Comparison of ENCODE assay signal across 13 cellular contexts in the genomic region with DNA sequence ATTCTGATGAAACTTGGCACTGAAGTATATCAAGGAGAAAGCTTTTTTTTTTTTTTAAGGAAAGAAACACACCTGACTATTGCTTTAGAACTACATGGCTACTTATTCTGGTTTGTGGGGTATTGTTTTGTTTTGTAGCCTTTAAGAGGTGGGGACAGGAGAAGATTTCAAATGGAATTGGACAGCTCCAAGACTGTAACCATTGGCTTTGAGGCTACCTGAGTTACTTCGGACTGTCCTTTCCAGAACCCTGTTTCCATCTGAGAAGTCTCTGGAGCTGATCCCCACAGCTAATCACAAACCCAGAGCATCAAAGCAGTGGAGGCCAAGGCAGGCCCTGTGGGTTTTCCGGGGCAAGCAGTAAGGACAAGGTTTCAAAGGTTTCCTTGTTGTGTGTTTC. TPM values are rescaled to one million over a fixed set of nuclear protein-coding genes. Genes with fewer than 3 reads are reported as not detected.
DNase-seq lines count a peak whose midpoint lies in the region; ATAC-seq and TF ChIP-seq lines count a peak whose summit lies in the region.
"Had no signal": no experiment of that assay in that cellular context is flagged by ENCODE, and none has a peak within 500 bp of the region (broad histone marks: within the 10 kb centered on the region; RNA-seq: fewer than 3 reads in every experiment).

No MANE protein-coding gene starts in this region.

- peaks cover 94% of the 10 kb centered on the region for H3K79me2 ChIP-seq in PC-3 (ENCODE audit: low read length)

- TF ChIP-seq CTCF in thoracic aorta (IDR thresholded peaks at IDR 0.05) (no peak), PC-3 (conservative IDR thresholded peaks at IDR 0.05; ENCODE audit: low read depth, low read length) (no peak)

- H4K20me1 ChIP-seq in PC-3 (ENCODE audit: low read length) = peaks cover 33% of the 10 kb centered on the region

- POLR2A ChIA-PET in PC-3 (lab: Charles Lee; ENCODE audit: unreplicated experiment) = no interaction called here

- CTCF ChIA-PET in PC-3 (lab: Charles Lee) = no interaction called here

- ATAC-seq in activated T-cell treated with anti-CD3 and anti-CD28 coated beads, Interleukin-2, amount 50 U/mL, for 4 hours = no peak
- ATAC-seq in T-helper 17 cell (no peak), memory B cell (ENCODE audit: low read depth) (no peak), thoracic aorta (ENCODE audit: insufficient number of reproducible peaks, low FRiP score, low read depth) (no peak), PC-3 (no peak), HG02870 (IDR thresholded peaks at IDR 0.05; ENCODE audit: unreplicated experiment) (no peak)

- peaks cover 4% of the 10 kb centered on the region for H3K9me3 ChIP-seq in T-helper 17 cell (ENCODE audit: control insufficient read depth, low read length, poor library complexity, severe bottlenecking)
- H3K9me3 ChIP-seq in thoracic aorta = no peaks in the 10 kb centered on the region
- H3K9me3 ChIP-seq in PC-3 (ENCODE audit: low read length) = no peaks in the 10 kb centered on the region
- H3K9me3 ChIP-seq: breast epithelium, testis had no signal

- H3K9ac ChIP-seq in PC-3 (ENCODE audit: low read length) = no peak overlapping the region

- H3K36me3 ChIP-seq in thoracic aorta (no peaks in the 10 kb centered on the region), PC-3 (ENCODE audit: low read depth, low read length) (peaks cover 12% of the 10 kb centered on the region; the same call in 1 of the 2 replicates)
- H3K36me3 ChIP-seq: breast epithelium had no signal

- no peaks in the 10 kb centered on the region for H3K27me3 Mint-ChIP-seq in activated T-cell treated with anti-CD3 and anti-CD28 coated beads, Interleukin-2, amount 50 U/mL, for 4 hours (ENCODE audit: low read depth)
- no peaks in the 10 kb centered on the region for H3K27me3 Mint-ChIP-seq in T-helper 17 cell
- H3K27me3 Mint-ChIP-seq in memory B cell = no peaks in the 10 kb centered on the region

- DNase-seq in activated T-cell treated with anti-CD3 and anti-CD28 coated beads, Interleukin-2, amount 50 U/mL, for 4 hours = no peak
- DNase-seq in activated T-cell treated with anti-CD3 and anti-CD28 coated beads for 4 hours (no peak), T-helper 17 cell (no peak), memory B cell (ENCODE audit: low spot score in 2 of 2) (no peak), thoracic aorta (ENCODE audit: low spot score) (no peak), PC-3 (no peak), NCI-H345 treated with DMSO at 0.1 percent for 48 hours (lab: John Stamatoyannopoulos, UW; ENCODE audit: unreplicated experiment) (no peak)
- DNase-seq: activated CD4-positive, alpha-beta T cell treated with anti-CD3 and anti-CD28 coated beads for 1 hour; activated effector memory CD4-positive, alpha-beta T cell treated with Interleukin-2 at 50 U/mL for 16 hours; testis had no signal

- H3F3A ChIP-seq in PC-3 (ENCODE audit: low read length, unreplicated experiment) = no peaks in the 10 kb centered on the region

- H3K36me3 Mint-ChIP-seq in activated T-cell treated with anti-CD3 and anti-CD28 coated beads, Interleukin-2, amount 50 U/mL, for 4 hours (ENCODE audit: insufficient read depth) = peaks cover 19% of the 10 kb centered on the region
- no peaks in the 10 kb centered on the region for H3K36me3 Mint-ChIP-seq in T-helper 17 cell (ENCODE audit: low read depth)
- H3K36me3 Mint-ChIP-seq in memory B cell = peaks cover 4% of the 10 kb centered on the region

- H3K27ac ChIP-seq in thoracic aorta = peak overlapping the region in 1 of 2 donors; percentile 63
- H3K27ac ChIP-seq in PC-3 (ENCODE audit: low read length) = no peak overlapping the region
- H3K27ac ChIP-seq: breast epithelium had no signal

- peaks cover 74% of the 10 kb centered on the region for H3K4me1 Mint-ChIP-seq in activated T-cell treated with anti-CD3 and anti-CD28 coated beads, Interleukin-2, amount 50 U/mL, for 4 hours (ENCODE audit: low read depth)
- peaks cover 61% of the 10 kb centered on the region for H3K4me1 Mint-ChIP-seq in T-helper 17 cell
- H3K4me1 Mint-ChIP-seq in memory B cell = peaks cover 53% of the 10 kb centered on the region

- H3K9me2 ChIP-seq in PC-3 (replicated peaks; ENCODE audit: low read length) = no peaks in the 10 kb centered on the region

- no peaks in the 10 kb centered on the region for H3K9me3 Mint-ChIP-seq in activated T-cell treated with anti-CD3 and anti-CD28 coated beads, Interleukin-2, amount 50 U/mL, for 4 hours
- H3K9me3 Mint-ChIP-seq in memory B cell = no peaks in the 10 kb centered on the region
- H3K9me3 Mint-ChIP-seq: mesothelial cell of epicardium had no signal

- H3K4me2 ChIP-seq in PC-3 (ENCODE audit: low read length) = no peak overlapping the region

- peaks cover 58 to 83% of the 10 kb centered on the region in 2 donors for H3K4me1 ChIP-seq in thoracic aorta (ENCODE audit: control insufficient read depth in 1 of 2, low read depth in 2 of 2)
- H3K4me1 ChIP-seq in PC-3 (ENCODE audit: insufficient read depth, low read length) = peaks cover 16% of the 10 kb centered on the region
- H3K4me1 ChIP-seq: breast epithelium had no signal

- H3K4me3 Mint-ChIP-seq in activated T-cell treated with anti-CD3 and anti-CD28 coated beads, Interleukin-2, amount 50 U/mL, for 4 hours = peak overlapping the region; percentile 33
- H3K4me3 Mint-ChIP-seq in T-helper 17 cell (peak overlapping the region; percentile 43), memory B cell (no peak overlapping the region)
- H3K4me3 Mint-ChIP-seq: mesothelial cell of epicardium had no signal

- BruUV-seq in PC-3 (replicated peaks; lab: Mats Ljungman, UMichigan) = no TSS peak

- no peak overlapping the region for H2AFZ ChIP-seq in PC-3 (ENCODE audit: low read length)

- H3K4me3 ChIP-seq in thoracic aorta = peak overlapping the region; percentile 97
- H3K4me3 ChIP-seq in PC-3 (ENCODE audit: low read length) = no peak overlapping the region
- H3K4me3 ChIP-seq: testis had no signal

- H3K27me3 ChIP-seq in thoracic aorta (replicated peaks; ENCODE audit: insufficient read depth) (no peaks in the 10 kb centered on the region), PC-3 (ENCODE audit: low read length) (no peaks in the 10 kb centered on the region)
- H3K27me3 ChIP-seq: breast epithelium, testis had no signal

- H3K27ac Mint-ChIP-seq in T-helper 17 cell (peak overlapping the region; percentile 93), memory B cell (peak overlapping the region; percentile 73)
- H3K27ac Mint-ChIP-seq: mesothelial cell of epicardium had no signal

- intact Hi-C loops in PC-3 (cut with micrococcal nuclease) = no loop called here

RNA-seq across cellular contexts. Expression of a gene that starts 4.7 kb away (rescaled TPM):
- total RNA-seq in activated T-cell treated with anti-CD3 and anti-CD28 coated beads, Interleukin-2, amount 50 U/mL, for 4 hours = 10 to 100 TPM; 31.6 to 58.1 (median 39.4) TPM
- total RNA-seq in T-helper 17 cell (10 to 100 TPM; 45.1 to 48.9 TPM), thoracic aorta (10 to 100 TPM; 42.2 to 57.4 TPM), PC-3 (2014; rRNA removed) (22.5 and 28.4 TPM in 2 replicates)
